8 cellular contexts compared by ENCODE assay signal in the genomic region with DNA sequence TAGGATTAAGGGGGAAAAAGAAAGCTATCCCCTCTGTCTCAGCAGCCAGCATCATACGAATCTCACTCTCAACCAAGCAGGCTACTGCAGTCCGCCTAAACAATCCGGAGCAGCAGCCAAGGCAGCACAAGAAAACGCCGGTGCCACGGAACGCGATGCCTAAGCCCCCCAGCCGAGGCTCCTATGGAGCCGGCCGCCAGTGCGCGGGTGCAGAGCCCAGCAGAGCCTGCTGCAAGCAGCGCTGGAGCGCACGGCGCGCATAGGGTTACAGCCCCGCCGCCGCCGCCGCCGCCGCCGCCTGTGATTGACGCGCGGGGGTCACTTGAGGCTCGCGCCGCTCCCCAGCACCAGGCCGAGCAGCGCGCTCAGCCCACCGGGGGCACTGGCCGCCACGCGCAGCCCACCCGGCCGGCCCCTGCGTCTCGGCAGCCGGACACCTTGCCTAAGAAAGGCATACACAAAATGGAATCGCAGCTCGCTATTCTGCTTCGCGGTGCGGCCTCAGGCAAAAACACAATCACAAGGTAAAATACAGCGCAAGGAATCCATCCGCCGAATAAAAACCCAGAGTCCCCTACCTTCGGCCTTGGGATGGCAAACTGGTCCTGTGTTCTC. TPM values are rescaled to one million over a fixed set of nuclear protein-coding genes. Genes with fewer than 3 reads are reported as not detected.
DNase-seq lines count a peak whose midpoint lies in the region; ATAC-seq, FAIRE-seq and TF ChIP-seq lines count a peak whose summit lies in the region.

No MANE protein-coding gene starts in this region.

- no peak for TF ChIP-seq CTCF in D721Med (IDR thresholded peaks at IDR 0.05; ENCODE audit: insufficient read depth, missing control alignments)

- no peak for TF ChIP-seq POLR2A in GM12891 (IDR thresholded peaks at IDR 0.05; ENCODE audit: low read depth, low read length)

- ATAC-seq in GM18907 (IDR thresholded peaks at IDR 0.05; ENCODE audit: unreplicated experiment), result no peak
- no peak for ATAC-seq in GM21526 (IDR thresholded peaks at IDR 0.05; ENCODE audit: low FRiP score, unreplicated experiment)

- FAIRE-seq in GM12891 (lab: Jason Lieb, UNC) (peak; percentile 71), D721Med (lab: Jason Lieb, UNC) (no peak)

- DNase-seq in GM12891 (ENCODE audit: insufficient read length, low spot score) (peak; percentile 40), NCI-H526 treated with DMSO at 0.1 percent for 48 hours (lab: John Stamatoyannopoulos, UW) (peak; percentile 82), globus pallidus (ENCODE audit: low spot score) (peak; percentile 31), nucleus accumbens (lab: John Stamatoyannopoulos, UW) (peak in 31 of 56 donors; percentile 4 to 62 (median 35)), D721Med (ENCODE audit: insufficient read length, low spot score) (no peak)
- DNase-seq in activated naive CD4-positive, alpha-beta T cell treated with Interleukin-2 at 50 U/mL for 16 hours, result peak; percentile 50

TF ChIP-seq in GM12891, 5 proteins besides CTCF, POLR2A, EP300 and RAD21:
- TF ChIP-seq SPI1 (IDR thresholded peaks at IDR 0.05; ENCODE audit: low read depth, low read length) (no peak), POLR2AphosphoS5 (IDR thresholded peaks at IDR 0.05; ENCODE audit: low read depth, low read length) (no peak), PAX5 (IDR thresholded peaks at IDR 0.05; ENCODE audit: insufficient read depth, low read length, severe bottlenecking) (no peak), TAF1 (IDR thresholded peaks at IDR 0.05; ENCODE audit: low read depth, low read length) (no peak), POU2F2 (IDR thresholded peaks at IDR 0.05; ENCODE audit: low read depth, low read length) (no peak)

RNA-seq across cellular contexts. Expression of a gene that starts 0.8 kb away (rescaled TPM):
- polyA plus RNA-seq in GM12891 (2012; ENCODE audit: low read depth, missing spikeins), result 6.9 TPM
